Comparison of ENCODE assay signal across 2 cellular contexts in genomic region chr1:197905699-197906351, GRCh38.
TF ChIP-seq lines count a peak whose summit lies in the region.

No MANE protein-coding gene starts in this region.

TF ChIP-seq in GM23338, 12 proteins besides CTCF, POLR2A, EP300 and RAD21:
- TF ChIP-seq EZH2 (IDR thresholded peaks at IDR 0.05; ENCODE audit: low read depth, unreplicated experiment) (peak; percentile 72), ZNF114 (CRISPR knock-in tag; IDR thresholded peaks at IDR 0.05) (no peak), POLR2AphosphoS5 (IDR thresholded peaks at IDR 0.05; ENCODE audit: low read depth) (no peak)
TF ChIP-seq in GM23338: peak in this region for 1.

TF ChIP-seq in H1, 55 proteins besides CTCF, POLR2A, EP300 and RAD21:
- no peak for TF ChIP-seq RBBP5 (IDR thresholded peaks at IDR 0.05; ENCODE audit: borderline replicate concordance, low read depth, low read length)
- TF ChIP-seq ATF3 (IDR thresholded peaks at IDR 0.05; ENCODE audit: insufficient read depth, low read depth, low read length) = no peak
- TF ChIP-seq E2F6 (IDR thresholded peaks at IDR 0.05) = no peak
- TF ChIP-seq SP1 (IDR thresholded peaks at IDR 0.05; ENCODE audit: low read depth, low read length) = 0 out of 2 replicates have a peak, but pooled peaks have one; percentile 9
- TF ChIP-seq CHD7 (IDR thresholded peaks at IDR 0.05; ENCODE audit: insufficient replicate concordance, low read length) = no peak
- TF ChIP-seq SRF (IDR thresholded peaks at IDR 0.05; ENCODE audit: low read depth, low read length) = no peak
- TF ChIP-seq GTF2F1 (IDR thresholded peaks at IDR 0.05; ENCODE audit: borderline replicate concordance, low read depth, low read length) = no peak
- TF ChIP-seq TBP (IDR thresholded peaks at IDR 0.05; ENCODE audit: low read depth, low read length) = no peak
- no peak for TF ChIP-seq TAF1 (IDR thresholded peaks at IDR 0.05; ENCODE audit: low read depth, low read length)
- no peak for TF ChIP-seq TEAD4 (IDR thresholded peaks at IDR 0.05; ENCODE audit: low read depth, low read length)
- TF ChIP-seq SUZ12 (IDR thresholded peaks at IDR 0.05; ENCODE audit: low read length) = peak; percentile 70; the same call in 1 of the 2 replicates
- TF ChIP-seq POLR2AphosphoS5 (IDR thresholded peaks at IDR 0.05; ENCODE audit: low read depth, low read length) = no peak
- peak; percentile 26; the same call in 1 of the 2 replicates for TF ChIP-seq CBX8 (IDR thresholded peaks at IDR 0.05; ENCODE audit: borderline replicate concordance, low read depth, low read length)
- TF ChIP-seq SIN3A (conservative IDR thresholded peaks at IDR 0.05 in 1 of 2, IDR thresholded peaks at IDR 0.05 in 1 of 2; ENCODE audit: low read depth in 1 of 2, low read length in 2 of 2) = no peak
- no peak for TF ChIP-seq EZH2 (IDR thresholded peaks at IDR 0.05; ENCODE audit: low read depth, low read length, severe bottlenecking)
- no peak for TF ChIP-seq SP2 (IDR thresholded peaks at IDR 0.05; ENCODE audit: low read length)
- TF ChIP-seq RNF2 (IDR thresholded peaks at IDR 0.05; ENCODE audit: borderline replicate concordance, low read depth, low read length, missing control alignments, poor library complexity, severe bottlenecking) = peak; percentile 92
